ENCODE assay signal across 7 cellular contexts in the genomic region with DNA sequence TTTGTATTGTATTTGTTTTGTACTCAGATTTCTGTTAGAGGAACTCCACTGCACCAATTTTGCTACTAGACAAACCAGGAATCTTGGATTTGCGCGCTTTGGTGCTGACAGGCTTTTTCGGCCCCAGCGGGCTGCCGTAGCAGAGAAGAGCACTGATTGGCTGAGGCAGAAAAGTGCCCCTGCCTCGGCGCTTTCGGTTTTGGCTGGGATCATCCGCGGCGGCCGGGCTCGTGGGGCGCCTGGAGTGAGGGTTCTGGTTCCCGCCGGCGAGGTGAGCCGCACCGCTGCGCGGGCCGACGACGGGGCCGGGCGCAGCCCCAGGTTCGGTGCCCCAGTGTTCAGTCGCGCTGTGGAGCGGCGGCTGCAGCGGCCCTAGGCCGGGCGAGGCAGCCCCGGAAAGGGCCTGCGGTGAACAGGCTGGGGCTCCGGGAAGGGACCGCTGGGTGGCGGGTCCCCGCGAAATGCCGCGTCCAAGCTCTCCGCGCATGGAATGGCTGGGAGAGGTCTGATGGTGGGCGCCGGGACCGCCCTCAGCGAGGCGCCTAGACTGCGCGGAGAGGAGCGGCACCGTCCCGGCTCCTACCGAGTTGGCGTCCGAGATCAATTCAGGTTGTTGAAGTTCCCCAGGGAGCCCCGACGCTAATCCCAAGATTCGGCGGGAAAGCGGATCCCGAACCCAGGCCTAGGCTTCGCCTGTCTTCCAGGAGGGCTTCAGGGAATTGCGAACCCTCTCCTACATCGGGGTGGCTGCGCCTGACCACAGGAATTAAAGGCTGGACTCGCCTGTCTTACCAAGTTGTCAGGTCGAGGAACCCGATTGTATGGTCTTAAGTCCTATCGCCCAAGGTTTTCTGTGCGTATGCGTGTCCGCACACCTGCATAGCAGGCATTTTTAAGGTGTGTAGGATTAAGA. TPM values are rescaled to one million over a fixed set of nuclear protein-coding genes. Genes with fewer than 3 reads are reported as not detected.
DNase-seq lines count a peak whose midpoint lies in the region; ATAC-seq and TF ChIP-seq lines count a peak whose summit lies in the region.

Gene LSM6 (plus strand): TSS at position 178 of the 913 bp plus-strand sequence. CDS start 7,204 bp downstream, outside the sequence.

- H3K79me2 ChIP-seq in hepatocyte, result peaks cover 48% of the 10 kb centered on the region

- H3K4me2 ChIP-seq in hepatocyte, result peak within 1 kb of the TSS; percentile 91

- TF ChIP-seq CTCF in astrocyte of the cerebellum (IDR thresholded peaks at IDR 0.05; ENCODE audit: low read depth, low read length, missing control alignments) (no peak), hepatocyte (IDR thresholded peaks at IDR 0.05; ENCODE audit: poor library complexity) (no peak), retinal pigment epithelial cell (conservative IDR thresholded peaks at IDR 0.05; ENCODE audit: low read depth, low read length) (no peak)

- DNase-seq in NCI-H1436 (lab: John Stamatoyannopoulos, UW) (peak; percentile 61), T-helper 9 cell (peak; percentile 73), astrocyte of the cerebellum (ENCODE audit: low read depth) (peak; percentile 61), hepatocyte (ENCODE audit: low spot score) (peak; percentile 90), retinal pigment epithelial cell (ENCODE audit: low read depth) (peak; percentile 41)

- H4K20me1 ChIP-seq in hepatocyte (ENCODE audit: insufficient read depth, poor library complexity, severe bottlenecking), result peaks cover 19% of the 10 kb centered on the region

- TF ChIP-seq POLR2A in GM15510 (IDR thresholded peaks at IDR 0.05; ENCODE audit: borderline replicate concordance, extremely low read depth, insufficient read length), result peak; percentile 74

- peak within 1 kb of the TSS; percentile 97 for H3K27ac ChIP-seq in hepatocyte

- no peaks in the 10 kb centered on the region for H3K36me3 ChIP-seq in hepatocyte (replicated peaks; ENCODE audit: insufficient read depth, low read depth)

- in situ Hi-C loops in astrocyte of the cerebellum (cut with HindIII; ENCODE audit: low sequenced_read_pairs), result no loop called here

- ATAC-seq in HG02763 (IDR thresholded peaks at IDR 0.05; ENCODE audit: unreplicated experiment), result peak; percentile 94

- H3K9me3 ChIP-seq in hepatocyte (ENCODE audit: low read depth), result no peaks in the 10 kb centered on the region

- WGBS in hepatocyte (ENCODE audit: low lambda C conversion rate, missing lambda C conversion rate), result 2% methylated on average over 73 of the region's 75 CpGs

- H2AFZ ChIP-seq in hepatocyte, result peak within 1 kb of the TSS; percentile 87

- H3K9me2 ChIP-seq in hepatocyte (replicated peaks; ENCODE audit: insufficient read depth), result no peaks in the 10 kb centered on the region

- H3K4me1 ChIP-seq in hepatocyte (ENCODE audit: insufficient read depth), result peaks cover 29% of the 10 kb centered on the region

- H3K4me3 ChIP-seq in astrocyte of the cerebellum (ENCODE audit: low read depth, low read length) (peak within 1 kb of the TSS; percentile 81), hepatocyte (peak within 1 kb of the TSS; percentile 93), retinal pigment epithelial cell (ENCODE audit: low read length) (peak within 1 kb of the TSS; percentile 86)

- no peaks in the 10 kb centered on the region for H3K27me3 ChIP-seq in hepatocyte

RNA-seq across cellular contexts. Expression of gene LSM6, which starts in this region (rescaled TPM):
- 53.6 and 75.5 TPM in 2 replicates for total RNA-seq in hepatocyte
- polyA plus RNA-seq in hepatocyte, result 48.6 and 51.0 TPM in 2 replicates

Comparison
In these comparisons a context has a peak if more than half of its experiments do, and no peak if none do; other contexts are left out.
1. Peak in every context shown above with its lines: DNase-seq, ATAC-seq, H3K4me3 ChIP-seq and H3K27ac ChIP-seq.